ENCODE assay signal across 12 cellular contexts in the genomic region with DNA sequence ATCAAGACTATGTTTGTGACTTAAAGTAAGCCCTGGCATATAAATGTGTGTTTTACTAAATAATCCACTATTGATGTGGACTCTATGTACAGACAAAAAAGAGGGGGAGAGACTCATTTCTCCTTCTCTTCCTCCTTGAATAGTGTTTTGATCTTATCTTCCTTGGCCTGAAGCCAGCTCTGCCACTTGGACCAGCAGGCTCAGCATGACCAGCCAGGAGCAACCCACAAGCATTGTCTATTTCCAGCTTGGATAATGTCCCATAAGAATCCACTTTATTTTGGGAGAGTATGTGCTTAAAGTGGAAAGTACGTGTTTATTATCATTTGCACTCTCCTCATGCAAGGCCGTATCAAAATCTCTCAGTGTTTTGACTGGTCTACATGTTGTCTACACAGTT. TPM values are rescaled to one million over a fixed set of nuclear protein-coding genes. Genes with fewer than 3 reads are reported as not detected.
"Had no signal": no experiment of that assay in that cellular context is flagged by ENCODE, and none has a peak within 500 bp of the region (broad histone marks: within the 10 kb centered on the region; RNA-seq: fewer than 3 reads in every experiment).

No MANE protein-coding gene starts in this region.

- ATAC-seq: activated T-cell treated with anti-CD3 and anti-CD28 coated beads, Interleukin-2, amount 50 U/mL, for 72 hours; psoas muscle; sciatic nerve had no signal

- DNase-seq: activated CD4-positive, alpha-beta memory T cell treated with anti-CD3 and anti-CD28 coated beads for 36 hours; activated CD4-positive, alpha-beta T cell treated with anti-CD3 and anti-CD28 coated beads for 1 hour; activated gamma-delta T cell treated with Interleukin-2 at 50 U/mL for 16 hours; activated naive CD8-positive, alpha-beta T cell treated with anti-CD3 and anti-CD28 coated beads for 36 hours; activated T-cell treated with anti-CD3 and anti-CD28 coated beads, Interleukin-2, amount 50 U/mL, for 72 hours; foreskin melanocyte; head of caudate nucleus; nephron progenitor cell; psoas muscle; stimulated activated CD4-positive, alpha-beta T cell treated with anti-CD3 and anti-CD28 coated beads, Interleukin-2, amount 100 ng/mL, for 24 hours; stimulated activated naive CD4-positive, alpha-beta T cell treated with Interleukin-2 at 50 U/mL for 16 hours had no signal

RNA-seq across cellular contexts. Expression of gene SLC46A2, which starts 23.8 kb away (rescaled TPM):
- total RNA-seq: activated CD4-positive, alpha-beta memory T cell treated with anti-CD3 and anti-CD28 coated beads for 36 hours; activated naive CD8-positive, alpha-beta T cell treated with anti-CD3 and anti-CD28 coated beads for 36 hours; activated T-cell treated with anti-CD3 and anti-CD28 coated beads, Interleukin-2, amount 50 U/mL, for 72 hours; psoas muscle had no signal
